1 cellular context compared by ENCODE assay signal in the genomic region with DNA sequence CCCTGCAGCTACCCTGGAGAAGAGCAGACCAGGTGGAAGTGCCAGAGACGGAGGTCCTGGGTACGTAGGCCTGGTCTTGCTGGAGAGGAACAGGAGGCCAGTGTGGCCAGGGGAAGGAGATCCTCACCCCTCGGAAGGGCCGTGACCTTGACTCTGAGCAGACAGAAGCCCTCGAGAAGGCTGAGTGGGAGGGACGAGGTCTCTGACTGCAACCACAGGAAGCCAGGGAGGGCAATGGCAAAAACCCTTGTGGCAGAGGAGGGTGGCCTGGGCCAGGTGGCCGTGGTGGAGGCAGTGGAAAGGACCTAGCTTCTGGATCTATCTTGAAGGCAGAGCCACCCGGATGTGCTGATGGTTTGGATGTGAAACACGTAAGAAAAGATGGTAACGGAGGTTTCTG.
TF ChIP-seq lines count a peak whose summit lies in the region.

No MANE protein-coding gene starts in this region.

TF ChIP-seq in GM23338, 12 proteins besides CTCF, POLR2A, EP300 and RAD21:
- TF ChIP-seq, protein P1, sequence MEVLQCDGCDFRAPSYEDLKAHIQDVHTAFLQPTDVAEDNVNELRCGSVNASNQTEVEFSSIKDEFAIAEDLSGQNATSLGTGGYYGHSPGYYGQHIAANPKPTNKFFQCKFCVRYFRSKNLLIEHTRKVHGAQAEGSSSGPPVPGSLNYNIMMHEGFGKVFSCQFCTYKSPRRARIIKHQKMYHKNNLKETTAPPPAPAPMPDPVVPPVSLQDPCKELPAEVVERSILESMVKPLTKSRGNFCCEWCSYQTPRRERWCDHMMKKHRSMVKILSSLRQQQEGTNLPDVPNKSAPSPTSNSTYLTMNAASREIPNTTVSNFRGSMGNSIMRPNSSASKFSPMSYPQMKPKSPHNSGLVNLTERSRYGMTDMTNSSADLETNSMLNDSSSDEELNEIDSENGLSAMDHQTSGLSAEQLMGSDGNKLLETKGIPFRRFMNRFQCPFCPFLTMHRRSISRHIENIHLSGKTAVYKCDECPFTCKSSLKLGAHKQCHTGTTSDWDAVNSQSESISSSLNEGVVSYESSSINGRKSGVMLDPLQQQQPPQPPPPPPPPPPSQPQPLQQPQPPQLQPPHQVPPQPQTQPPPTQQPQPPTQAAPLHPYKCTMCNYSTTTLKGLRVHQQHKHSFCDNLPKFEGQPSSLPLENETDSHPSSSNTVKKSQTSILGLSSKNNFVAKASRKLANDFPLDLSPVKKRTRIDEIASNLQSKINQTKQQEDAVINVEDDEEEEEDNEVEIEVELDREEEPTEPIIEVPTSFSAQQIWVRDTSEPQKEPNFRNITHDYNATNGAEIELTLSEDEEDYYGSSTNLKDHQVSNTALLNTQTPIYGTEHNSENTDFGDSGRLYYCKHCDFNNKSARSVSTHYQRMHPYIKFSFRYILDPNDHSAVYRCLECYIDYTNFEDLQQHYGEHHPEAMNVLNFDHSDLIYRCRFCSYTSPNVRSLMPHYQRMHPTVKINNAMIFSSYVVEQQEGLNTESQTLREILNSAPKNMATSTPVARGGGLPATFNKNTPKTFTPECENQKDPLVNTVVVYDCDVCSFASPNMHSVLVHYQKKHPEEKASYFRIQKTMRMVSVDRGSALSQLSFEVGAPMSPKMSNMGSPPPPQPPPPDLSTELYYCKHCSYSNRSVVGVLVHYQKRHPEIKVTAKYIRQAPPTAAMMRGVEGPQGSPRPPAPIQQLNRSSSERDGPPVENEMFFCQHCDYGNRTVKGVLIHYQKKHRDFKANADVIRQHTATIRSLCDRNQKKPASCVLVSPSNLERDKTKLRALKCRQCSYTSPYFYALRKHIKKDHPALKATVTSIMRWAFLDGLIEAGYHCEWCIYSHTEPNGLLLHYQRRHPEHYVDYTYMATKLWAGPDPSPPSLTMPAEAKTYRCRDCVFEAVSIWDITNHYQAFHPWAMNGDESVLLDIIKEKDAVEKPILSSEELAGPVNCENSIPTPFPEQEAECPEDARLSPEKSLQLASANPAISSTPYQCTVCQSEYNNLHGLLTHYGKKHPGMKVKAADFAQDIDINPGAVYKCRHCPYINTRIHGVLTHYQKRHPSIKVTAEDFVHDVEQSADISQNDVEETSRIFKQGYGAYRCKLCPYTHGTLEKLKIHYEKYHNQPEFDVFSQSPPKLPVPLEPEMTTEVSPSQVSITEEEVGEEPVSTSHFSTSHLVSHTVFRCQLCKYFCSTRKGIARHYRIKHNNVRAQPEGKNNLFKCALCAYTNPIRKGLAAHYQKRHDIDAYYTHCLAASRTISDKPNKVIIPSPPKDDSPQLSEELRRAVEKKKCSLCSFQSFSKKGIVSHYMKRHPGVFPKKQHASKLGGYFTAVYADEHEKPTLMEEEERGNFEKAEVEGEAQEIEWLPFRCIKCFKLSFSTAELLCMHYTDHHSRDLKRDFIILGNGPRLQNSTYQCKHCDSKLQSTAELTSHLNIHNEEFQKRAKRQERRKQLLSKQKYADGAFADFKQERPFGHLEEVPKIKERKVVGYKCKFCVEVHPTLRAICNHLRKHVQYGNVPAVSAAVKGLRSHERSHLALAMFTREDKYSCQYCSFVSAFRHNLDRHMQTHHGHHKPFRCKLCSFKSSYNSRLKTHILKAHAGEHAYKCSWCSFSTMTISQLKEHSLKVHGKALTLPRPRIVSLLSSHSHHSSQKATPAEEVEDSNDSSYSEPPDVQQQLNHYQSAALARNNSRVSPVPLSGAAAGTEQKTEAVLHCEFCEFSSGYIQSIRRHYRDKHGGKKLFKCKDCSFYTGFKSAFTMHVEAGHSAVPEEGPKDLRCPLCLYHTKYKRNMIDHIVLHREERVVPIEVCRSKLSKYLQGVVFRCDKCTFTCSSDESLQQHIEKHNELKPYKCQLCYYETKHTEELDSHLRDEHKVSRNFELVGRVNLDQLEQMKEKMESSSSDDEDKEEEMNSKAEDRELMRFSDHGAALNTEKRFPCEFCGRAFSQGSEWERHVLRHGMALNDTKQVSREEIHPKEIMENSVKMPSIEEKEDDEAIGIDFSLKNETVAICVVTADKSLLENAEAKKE (CRISPR knock-in tag; IDR thresholded peaks at IDR 0.05): no peak
